In the genomic region with DNA sequence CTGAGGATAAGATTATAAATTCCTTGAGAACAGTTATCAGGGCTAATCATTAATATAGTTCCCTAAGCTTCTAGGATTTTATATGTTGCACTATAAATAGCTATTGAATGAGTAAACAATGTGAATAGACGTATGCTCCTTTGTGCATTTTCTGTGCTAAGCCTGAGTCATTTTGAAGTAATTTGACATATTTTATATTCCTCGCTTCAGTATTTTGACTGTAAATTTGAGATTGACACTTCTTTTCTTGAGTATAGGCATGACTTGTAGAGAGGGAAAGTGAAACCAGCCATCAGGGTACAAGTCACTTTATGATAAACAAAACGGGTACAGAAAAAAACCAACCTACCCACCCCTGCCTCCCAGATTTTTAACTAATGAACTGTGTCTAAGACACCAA, we compare ENCODE assay signal across 11 cellular contexts.
DNase-seq lines count a peak whose midpoint lies in the region; ATAC-seq and TF ChIP-seq lines count a peak whose summit lies in the region.
"Had no signal": no experiment of that assay in that cellular context is flagged by ENCODE, and none has a peak within 500 bp of the region (broad histone marks: within the 10 kb centered on the region; RNA-seq: fewer than 3 reads in every experiment).

No MANE protein-coding gene starts in this region.

- no peaks in the 10 kb centered on the region for H3K79me2 ChIP-seq in OCI-LY3 (ENCODE audit: low read length)

- H3K9ac ChIP-seq in OCI-LY3 (ENCODE audit: low read length), result no peak overlapping the region

- intact Hi-C loops in A673 (cut with micrococcal nuclease; ENCODE audit: unreplicated experiment), result no loop called here

- no peaks in the 10 kb centered on the region for H3K36me3 ChIP-seq in BJ (ENCODE audit: control insufficient read depth, insufficient read depth, low read length)
- H3K36me3 ChIP-seq in OCI-LY3 (replicated peaks; ENCODE audit: low read depth, low read length), result no peaks in the 10 kb centered on the region
- H3K36me3 ChIP-seq in A673 (ENCODE audit: insufficient read depth, low read length, poor library complexity, severe bottlenecking), result no peaks in the 10 kb centered on the region

- H3K4me3 ChIP-seq in BJ (ENCODE audit: low read depth, low read length) (no peak overlapping the region), OCI-LY3 (ENCODE audit: low read length) (peak overlapping the region; percentile 49), fibroblast of villous mesenchyme (ENCODE audit: low read depth, low read length) (peak overlapping the region; percentile 3), A673 (ENCODE audit: low read depth, low read length, poor library complexity, severe bottlenecking) (no peak overlapping the region)
- H3K4me3 ChIP-seq: right lobe of liver had no signal

- POLR2A ChIA-PET in BJ (lab: Charles Lee) (no interaction called here), A673 (lab: Charles Lee; ENCODE audit: low non-redundant PET) (no interaction called here)

- H3K4me2 ChIP-seq in OCI-LY3 (ENCODE audit: low read length), result peak overlapping the region; percentile 54

- DNase-seq in BJ (ENCODE audit: low read depth), result peak; percentile 1
- DNase-seq in H4 (ENCODE audit: low spot score), result peak; percentile 40
- DNase-seq in fibroblast of villous mesenchyme (ENCODE audit: low read depth), result peak; percentile 51
- DNase-seq in activated T-cell treated with anti-CD3 and anti-CD28 coated beads for 4 hours, result no peak
- DNase-seq in SIG-M5 (lab: John Stamatoyannopoulos, UW), result no peak
- DNase-seq in A673 (ENCODE audit: low spot score), result no peak
- DNase-seq: CD4-positive, alpha-beta T cell; right lobe of liver; stimulated activated naive CD4-positive, alpha-beta T cell had no signal

- H3K9me3 ChIP-seq in OCI-LY3 (ENCODE audit: insufficient read depth, low read length) (no peaks in the 10 kb centered on the region), A673 (ENCODE audit: low read depth, low read length, poor library complexity, severe bottlenecking) (no peaks in the 10 kb centered on the region)
- H3K9me3 ChIP-seq: right lobe of liver had no signal

- peak overlapping the region; percentile 49; the same call in 1 of the 2 replicates for H2AFZ ChIP-seq in OCI-LY3 (ENCODE audit: low read depth, low read length)

- H3K4me1 ChIP-seq in OCI-LY3 (ENCODE audit: low read length), result peaks cover 11% of the 10 kb centered on the region
- H3K4me1 ChIP-seq in A673 (ENCODE audit: insufficient read depth, low read length, poor library complexity, severe bottlenecking), result no peaks in the 10 kb centered on the region
- H3K4me1 ChIP-seq: right lobe of liver had no signal

- no peak for TF ChIP-seq CTCF in BJ (IDR thresholded peaks at IDR 0.05; ENCODE audit: insufficient read depth, low read depth, low read length)
- no peak for TF ChIP-seq CTCF in OCI-LY3 (IDR thresholded peaks at IDR 0.05; ENCODE audit: low read depth, low read length)
- TF ChIP-seq CTCF in fibroblast of villous mesenchyme (IDR thresholded peaks at IDR 0.05; ENCODE audit: insufficient read depth, low read depth, low read length), result no peak
- no peak for TF ChIP-seq CTCF in A673 (conservative IDR thresholded peaks at IDR 0.05; ENCODE audit: low read depth, low read length)

- H3K27me3 ChIP-seq in BJ (ENCODE audit: control insufficient read depth, insufficient read depth, low read length) (no peaks in the 10 kb centered on the region), OCI-LY3 (ENCODE audit: low read depth, low read length) (no peaks in the 10 kb centered on the region), A673 (replicated peaks; ENCODE audit: insufficient read depth, low read depth, low read length, poor library complexity) (no peaks in the 10 kb centered on the region)
- H3K27me3 ChIP-seq: right lobe of liver had no signal

- ATAC-seq in GM21825 (IDR thresholded peaks at IDR 0.05; ENCODE audit: unreplicated experiment), result no peak

- no TSS peak for BruUV-seq in A673 (replicated peaks; lab: Mats Ljungman, UMichigan)

- H4K20me1 ChIP-seq in OCI-LY3 (ENCODE audit: insufficient read depth, low read length), result no peaks in the 10 kb centered on the region

- CTCF ChIA-PET in BJ (lab: Yijun Ruan, JAX), result no interaction called here
- CTCF ChIA-PET in A673 (lab: Charles Lee), result no interaction called here

- no peak overlapping the region for H3K27ac ChIP-seq in OCI-LY3 (ENCODE audit: low read length)
- H3K27ac ChIP-seq in A673 (ENCODE audit: low read depth, low read length, poor library complexity, severe bottlenecking), result no peak overlapping the region
- H3K27ac ChIP-seq: right lobe of liver had no signal

Comparison
In these comparisons a context has a peak if more than half of its experiments do, and no peak if none do; other contexts are left out.
1. DNase-seq: peak in BJ (single experiment), H4 (single experiment) and fibroblast of villous mesenchyme (single experiment); none in activated T-cell treated with anti-CD3 and anti-CD28 coated beads for 4 hours (single experiment), SIG-M5 (single experiment) and A673 (single experiment).
2. H3K4me3 ChIP-seq: peak in OCI-LY3 (single experiment) and fibroblast of villous mesenchyme (single experiment); none in BJ (single experiment) and A673 (single experiment).